In the genomic region with DNA sequence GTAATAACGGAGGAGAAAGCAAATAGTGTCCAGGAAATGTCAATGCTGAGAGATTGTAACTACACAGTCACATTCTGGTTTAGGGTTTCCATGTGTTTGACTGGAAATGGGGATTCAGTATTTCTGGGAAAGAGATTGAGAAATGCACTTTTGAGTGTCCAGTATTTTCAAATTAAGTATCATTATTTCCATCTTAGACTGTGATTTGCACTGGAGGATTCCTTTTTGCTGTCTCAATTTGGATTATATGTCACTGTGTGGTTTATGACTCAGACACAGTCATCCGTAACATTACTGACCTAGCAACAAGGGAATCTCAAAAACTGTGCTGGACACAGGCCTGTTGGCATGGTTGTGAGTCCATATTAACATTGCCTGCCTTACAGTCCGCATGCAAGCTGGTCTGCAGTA, we compare ENCODE assay signal across 10 cellular contexts.
DNase-seq lines count a peak whose midpoint lies in the region; TF ChIP-seq lines count a peak whose summit lies in the region.
"Had no signal": no experiment of that assay in that cellular context is flagged by ENCODE, and none has a peak within 500 bp of the region (broad histone marks: within the 10 kb centered on the region; RNA-seq: fewer than 3 reads in every experiment).

No MANE protein-coding gene starts in this region.

- no peaks in the 10 kb centered on the region for H3K27me3 Mint-ChIP-seq in osteocyte (ENCODE audit: unreplicated experiment)

- H3K36me3 Mint-ChIP-seq in osteocyte (ENCODE audit: unreplicated experiment) = peaks cover 2% of the 10 kb centered on the region

- TF ChIP-seq CTCF in epithelial cell of esophagus (IDR thresholded peaks at IDR 0.05; ENCODE audit: insufficient read depth, low read depth, low read length, missing control alignments) (no peak), osteocyte (IDR thresholded peaks at IDR 0.05) (no peak)

- H3K9me3 Mint-ChIP-seq in osteocyte (ENCODE audit: unreplicated experiment) = peaks cover 3% of the 10 kb centered on the region

- H3K27ac Mint-ChIP-seq in osteocyte (ENCODE audit: unreplicated experiment) = peak overlapping the region; percentile 90

- H3K4me1 Mint-ChIP-seq in osteocyte (ENCODE audit: unreplicated experiment) = peaks cover 21% of the 10 kb centered on the region

- H3K4me3 ChIP-seq in epithelial cell of esophagus (ENCODE audit: low read length) = no peak overlapping the region

- peak; percentile 22 for DNase-seq in COLO829 (ENCODE audit: low spot score)
- DNase-seq in NCI-H226 = peak; percentile 80
- peak; percentile 67 for DNase-seq in epithelial cell of esophagus (ENCODE audit: low read depth)
- no peak for DNase-seq in osteocyte (ENCODE audit: extremely low spot score, unreplicated experiment)
- DNase-seq in NCI-H345 treated with DMSO at 0.1 percent for 48 hours (lab: John Stamatoyannopoulos, UW; ENCODE audit: unreplicated experiment) = no peak
- no peak for DNase-seq in stimulated activated CD4-positive, alpha-beta T cell treated with anti-CD3 and anti-CD28 coated beads, Interleukin-12 subunit alpha, Interleukin-12 subunit beta, amount 100 ng/mL, for 4 hours
- no peak for DNase-seq in GM19240 (ENCODE audit: insufficient read length, low spot score)
- DNase-seq in stimulated activated CD4-positive, alpha-beta T cell treated with anti-CD3 and anti-CD28 coated beads, Interleukin-4, amount 100 ng/mL, for 4 hours = no peak
- DNase-seq: amygdala, hippocampal formation had no signal

- H3K4me3 Mint-ChIP-seq in osteocyte (ENCODE audit: unreplicated experiment) = no peak overlapping the region

Comparison
In these comparisons a context has a peak if more than half of its experiments do, and no peak if none do; other contexts are left out.
1. DNase-seq: peak in COLO829 (single experiment), NCI-H226 (single experiment) and epithelial cell of esophagus (single experiment); none in osteocyte (single experiment), NCI-H345 treated with DMSO at 0.1 percent for 48 hours (single experiment), stimulated activated CD4-positive, alpha-beta T cell treated with anti-CD3 and anti-CD28 coated beads, Interleukin-12 subunit alpha, Interleukin-12 subunit beta, amount 100 ng/mL, for 4 hours (single experiment), GM19240 (single experiment) and stimulated activated CD4-positive, alpha-beta T cell treated with anti-CD3 and anti-CD28 coated beads, Interleukin-4, amount 100 ng/mL, for 4 hours (0 of 2).